In genomic region chr9:24487946-24488345, GRCh38 we compare ENCODE assay signal across 20 cellular contexts. TPM values are rescaled to one million over a fixed set of nuclear protein-coding genes. Genes with fewer than 3 reads are reported as not detected.
DNase-seq lines count a peak whose midpoint lies in the region; ATAC-seq and TF ChIP-seq lines count a peak whose summit lies in the region.
"Had no signal": no experiment of that assay in that cellular context is flagged by ENCODE, and none has a peak within 500 bp of the region (broad histone marks: within the 10 kb centered on the region; RNA-seq: fewer than 3 reads in every experiment).

No MANE protein-coding gene starts in this region.

- H3K9me2 ChIP-seq in GM23338 (ENCODE audit: insufficient read depth) = no peaks in the 10 kb centered on the region

- H3K27ac ChIP-seq in GM23338 (ENCODE audit: low read depth) (peak overlapping the region; percentile 41), osteoblast (ENCODE audit: low read depth, low read length) (no peak overlapping the region)
- H3K27ac ChIP-seq: 22Rv1, BLaER1, HL-60 had no signal

- intact Hi-C loops in activated naive CD4-positive, alpha-beta T cell treated with anti-CD3 and anti-CD28 coated beads for 36 hours (cut with micrococcal nuclease) = no loop called here
- intact Hi-C loops in Right ventricle myocardium superior (cut with DNase I) = no loop called here

- H4K20me1 ChIP-seq in GM23338 (replicated peaks; ENCODE audit: insufficient read depth) = no peaks in the 10 kb centered on the region
- H4K20me1 ChIP-seq in osteoblast (ENCODE audit: insufficient read depth, low read length) = no peaks in the 10 kb centered on the region
- H4K20me1 ChIP-seq: BLaER1 had no signal

- H2AFZ ChIP-seq in GM23338 (no peak overlapping the region), osteoblast (ENCODE audit: low read length) (no peak overlapping the region)

- H3F3A ChIP-seq in GM23338 (replicated peaks; ENCODE audit: low read depth) = no peaks in the 10 kb centered on the region

- peak overlapping the region; percentile 79; the same call in 1 of the 2 replicates for H3K27ac Mint-ChIP-seq in GM23338
- H3K27ac Mint-ChIP-seq in activated naive CD4-positive, alpha-beta T cell treated with anti-CD3 and anti-CD28 coated beads for 36 hours = no peak overlapping the region
- H3K27ac Mint-ChIP-seq: CD14-positive monocyte; CD8-positive, alpha-beta T cell; HFFc6 had no signal

- CTCF ChIA-PET in activated naive CD4-positive, alpha-beta T cell treated with anti-CD3 and anti-CD28 coated beads for 36 hours (lab: Charles Lee) = no interaction called here

- no peak for TF ChIP-seq CTCF in GM23338 (conservative IDR thresholded peaks at IDR 0.05; ENCODE audit: low read depth in 2 of 2)
- no peak for TF ChIP-seq CTCF in osteoblast (IDR thresholded peaks at IDR 0.05; ENCODE audit: extremely low read depth, low read depth, low read length)

- ATAC-seq in GM23338 (peak; percentile 85), Right ventricle myocardium superior (ENCODE audit: poor library complexity) (no peak)
- ATAC-seq: CD8-positive, alpha-beta T cell; HCT116 had no signal

- peaks cover 67% of the 10 kb centered on the region for H3K4me1 ChIP-seq in GM23338 (ENCODE audit: insufficient read depth)
- H3K4me1 ChIP-seq in adipocyte (ENCODE audit: control insufficient read depth, insufficient read depth, low read length) = peaks cover 10% of the 10 kb centered on the region
- H3K4me1 ChIP-seq in osteoblast (ENCODE audit: insufficient read depth, low read length) = no peaks in the 10 kb centered on the region
- H3K4me1 ChIP-seq: BLaER1 had no signal

- H3K9me3 Mint-ChIP-seq in GM23338 = no peaks in the 10 kb centered on the region
- H3K9me3 Mint-ChIP-seq in activated naive CD4-positive, alpha-beta T cell treated with anti-CD3 and anti-CD28 coated beads for 36 hours = peaks cover 10% of the 10 kb centered on the region

- H3K4me3 Mint-ChIP-seq in GM23338 = no peak overlapping the region
- no peak overlapping the region for H3K4me3 Mint-ChIP-seq in activated naive CD4-positive, alpha-beta T cell treated with anti-CD3 and anti-CD28 coated beads for 36 hours
- H3K4me3 Mint-ChIP-seq: CD14-positive monocyte; CD8-positive, alpha-beta T cell; HFFc6 had no signal

- no peaks in the 10 kb centered on the region for H3K36me3 Mint-ChIP-seq in GM23338 (ENCODE audit: low read depth)
- no peaks in the 10 kb centered on the region for H3K36me3 Mint-ChIP-seq in activated naive CD4-positive, alpha-beta T cell treated with anti-CD3 and anti-CD28 coated beads for 36 hours (ENCODE audit: low read depth)
- H3K36me3 Mint-ChIP-seq: CD14-positive monocyte; CD8-positive, alpha-beta T cell had no signal

- H3K4me1 Mint-ChIP-seq in GM23338 = peaks cover 52% of the 10 kb centered on the region
- H3K4me1 Mint-ChIP-seq in activated naive CD4-positive, alpha-beta T cell treated with anti-CD3 and anti-CD28 coated beads for 36 hours (ENCODE audit: low read depth) = no peaks in the 10 kb centered on the region
- H3K4me1 Mint-ChIP-seq: CD14-positive monocyte had no signal

- H3K4me2 ChIP-seq in GM23338 (peak overlapping the region; percentile 21), osteoblast (ENCODE audit: insufficient read depth, low read length) (no peak overlapping the region)
- H3K4me2 ChIP-seq: BLaER1 had no signal

- H3K27me3 ChIP-seq in GM23338 (ENCODE audit: insufficient read depth) = no peaks in the 10 kb centered on the region
- no peaks in the 10 kb centered on the region for H3K27me3 ChIP-seq in adipocyte (replicated peaks; ENCODE audit: control insufficient read depth, insufficient read depth, low read length)
- no peaks in the 10 kb centered on the region for H3K27me3 ChIP-seq in osteoblast (ENCODE audit: insufficient read depth, low read length)
- H3K27me3 ChIP-seq: BLaER1 had no signal

- DNase-seq in GM23338 (ENCODE audit: low spot score) (no peak), adipocyte (ENCODE audit: low read depth) (peak; percentile 25), left kidney (ENCODE audit: low read depth, low spot score) (peak; percentile 2), osteoblast (ENCODE audit: insufficient read length, low spot score, missing footprints) (peak; percentile 15), mucosa of gallbladder (ENCODE audit: low spot score) (no peak), Right ventricle myocardium superior (no peak)
- no peak for DNase-seq in activated naive CD4-positive, alpha-beta T cell treated with anti-CD3 and anti-CD28 coated beads for 36 hours
- DNase-seq: Calu3; CD8-positive, alpha-beta T cell; DMS79 treated with DMSO at 0.1 percent for 48 hours; GF-D8; HFFc6 had no signal

- H3K36me3 ChIP-seq in GM23338 (ENCODE audit: insufficient read depth) (no peaks in the 10 kb centered on the region), adipocyte (ENCODE audit: control insufficient read depth, insufficient read depth, low read length, severe bottlenecking) (no peaks in the 10 kb centered on the region), osteoblast (ENCODE audit: insufficient read depth, low read length) (no peaks in the 10 kb centered on the region)
- H3K36me3 ChIP-seq: BLaER1 had no signal

- H3K27me3 Mint-ChIP-seq in GM23338 (ENCODE audit: insufficient read depth, low read depth, poor library complexity) = peaks cover 2% of the 10 kb centered on the region
- no peaks in the 10 kb centered on the region for H3K27me3 Mint-ChIP-seq in activated naive CD4-positive, alpha-beta T cell treated with anti-CD3 and anti-CD28 coated beads for 36 hours (ENCODE audit: low read depth)

- H3K4me3 ChIP-seq in GM23338 = no peak overlapping the region
- H3K4me3 ChIP-seq in adipocyte (ENCODE audit: low read length) = no peak overlapping the region
- no peak overlapping the region for H3K4me3 ChIP-seq in osteoblast (ENCODE audit: insufficient read depth, low read length)
- H3K4me3 ChIP-seq: BLaER1 had no signal

- H3K9me3 ChIP-seq in adipocyte (ENCODE audit: control insufficient read depth, low read length) = no peaks in the 10 kb centered on the region
- no peaks in the 10 kb centered on the region for H3K9me3 ChIP-seq in osteoblast (ENCODE audit: low read depth, low read length)
- H3K9me3 ChIP-seq: BLaER1 had no signal

- no peak overlapping the region for H3K9ac ChIP-seq in adipocyte (ENCODE audit: low read length)
- H3K9ac ChIP-seq: BLaER1 had no signal

- no peaks in the 10 kb centered on the region for H3K79me2 ChIP-seq in GM23338 (replicated peaks; ENCODE audit: insufficient read depth)
- H3K79me2 ChIP-seq in osteoblast (ENCODE audit: insufficient read depth, low read length) = no peaks in the 10 kb centered on the region

TF ChIP-seq in GM23338, 12 proteins besides CTCF, POLR2A, EP300 and RAD21 (continues in another document):
- no peak for TF ChIP-seq ZNF114 (CRISPR knock-in tag; IDR thresholded peaks at IDR 0.05)
- TF ChIP-seq ZNF331 (CRISPR knock-in tag; IDR thresholded peaks at IDR 0.05; ENCODE audit: low read depth) = no peak
- TF ChIP-seq NANOG (IDR thresholded peaks at IDR 0.05; ENCODE audit: borderline replicate concordance) = no peak
- no peak for TF ChIP-seq STAT1 (IDR thresholded peaks at IDR 0.05; ENCODE audit: unreplicated experiment)
- TF ChIP-seq ETS1 (IDR thresholded peaks at IDR 0.05) = no peak
- TF ChIP-seq JUNB (IDR thresholded peaks at IDR 0.05; ENCODE audit: unreplicated experiment) = no peak
- no peak for TF ChIP-seq CREB1 (CRISPR knock-in tag; IDR thresholded peaks at IDR 0.05; ENCODE audit: low read depth)
- no peak for TF ChIP-seq EZH2 (IDR thresholded peaks at IDR 0.05; ENCODE audit: low read depth, unreplicated experiment)

RNA-seq across cellular contexts. Expression of gene IZUMO3, which starts 57.8 kb away (rescaled TPM):
- total RNA-seq in GM23338 (2014; rRNA removed; shearing (Covaris generic)) = not detected in 2 replicates
- polyA plus RNA-seq in GM23338 (2016; fragmentation: Nextera tagmentation; extraction: Ambion mirVana) = not detected in 2 replicates
- total RNA-seq in osteoblast = not detected in 2 replicates
- not detected for total RNA-seq in activated naive CD4-positive, alpha-beta T cell treated with anti-CD3 and anti-CD28 coated beads for 36 hours
- not detected for total RNA-seq in mucosa of gallbladder
- total RNA-seq in Right ventricle myocardium superior = not detected
- total RNA-seq: A673; Calu3; CD8-positive, alpha-beta T cell; HFFc6; HT1080 had no signal
- polyA plus RNA-seq: AG04450, CD14-positive monocyte had no signal

Comparison
In these comparisons a context has a peak if more than half of its experiments do, and no peak if none do; other contexts are left out.
1. DNase-seq: peak in adipocyte (single experiment), left kidney (single experiment) and osteoblast (single experiment); none in GM23338 (single experiment), activated naive CD4-positive, alpha-beta T cell treated with anti-CD3 and anti-CD28 coated beads for 36 hours (single experiment), mucosa of gallbladder (single experiment) and Right ventricle myocardium superior (single experiment).